ENCODE assay signal across 10 cellular contexts in genomic region chr10:35331894-35332640, GRCh38. TPM values are rescaled to one million over a fixed set of nuclear protein-coding genes. Genes with fewer than 3 reads are reported as not detected.
DNase-seq lines count a peak whose midpoint lies in the region; ATAC-seq and TF ChIP-seq lines count a peak whose summit lies in the region.
"Had no signal": no experiment of that assay in that cellular context is flagged by ENCODE, and none has a peak within 500 bp of the region (broad histone marks: within the 10 kb centered on the region; RNA-seq: fewer than 3 reads in every experiment).

No MANE protein-coding gene starts in this region.

- 19% methylated on average over 2 of the region's 6 CpGs; no CpG with 5 or more reads in 1 of the 2 experiments for WGBS in IMR-90 (ENCODE audit: extremely low coverage in 2 of 2, insufficient read length in 1 of 2), 2 experiments
- WGBS in mammary epithelial cell (ENCODE audit: low coverage, missing lambda C conversion rate): 46% methylated on average over 6 of the region's 6 CpGs

- no peak for TF ChIP-seq RAD21 in IMR-90 (IDR thresholded peaks at IDR 0.05; ENCODE audit: low read length)

- H3K9me3 Mint-ChIP-seq in mesothelial cell of epicardium: no peaks in the 10 kb centered on the region

- CTCF ChIA-PET in IMR-90 (lab: Yijun Ruan, JAX): interaction anchor here (0.6 to 0.8 kb wide), 2 partner anchors 85 to 113 kb away, joined by 4 to 6 read pairs; no protein-coding TSS in a partner anchor
- CTCF ChIA-PET in mammary epithelial cell (lab: Charles Lee; ENCODE audit: low non-redundant PET): no interaction called here

- no peaks in the 10 kb centered on the region for H3K27me3 Mint-ChIP-seq in mesothelial cell of epicardium (ENCODE audit: low read depth)

- H3K4me1 Mint-ChIP-seq in mesothelial cell of epicardium: peaks cover 39% of the 10 kb centered on the region

- peaks cover 84% of the 10 kb centered on the region for H3K79me2 ChIP-seq in mammary epithelial cell (ENCODE audit: insufficient read depth, low read length)

- H4K91ac ChIP-seq in IMR-90 (ENCODE audit: insufficient read depth, low read depth, low read length): peak overlapping the region; percentile 81

- TF ChIP-seq POLR2A in IMR-90 (IDR thresholded peaks at IDR 0.05; ENCODE audit: low read depth, low read length): no peak

- peak overlapping the region; percentile 17 to 54; a peak in 3 of 4 replicates for H4K8ac ChIP-seq in IMR-90 (ENCODE audit: low read depth in 2 of 2, low read length in 2 of 2)

- H4K5ac ChIP-seq in IMR-90 (ENCODE audit: low read depth, low read length): peak overlapping the region; percentile 66

- H3K4me2 ChIP-seq in IMR-90 (ENCODE audit: low read depth, low read length) (peak overlapping the region; percentile 69), mammary epithelial cell (ENCODE audit: insufficient read depth, low read depth, low read length) (peak overlapping the region; percentile 16)

- H4K20me1 ChIP-seq in IMR-90 (ENCODE audit: insufficient read depth, low read length) (peaks cover 23% of the 10 kb centered on the region), mammary epithelial cell (ENCODE audit: insufficient read depth, low read length) (no peaks in the 10 kb centered on the region)

- H2BK5ac ChIP-seq in IMR-90 (ENCODE audit: low read depth, low read length, poor library complexity, severe bottlenecking): peak overlapping the region; percentile 89

- no peak overlapping the region for H2AFZ ChIP-seq in IMR-90 (replicated peaks; ENCODE audit: low read length, poor library complexity)
- no peak overlapping the region for H2AFZ ChIP-seq in mammary epithelial cell (ENCODE audit: low read depth, low read length)

- TF ChIP-seq CTCF in AG09319 (IDR thresholded peaks at IDR 0.05; ENCODE audit: low read depth, low read length): no peak
- TF ChIP-seq CTCF in IMR-90 (conservative IDR thresholded peaks at IDR 0.05; ENCODE audit: low read depth, low read length): no peak
- TF ChIP-seq CTCF in mammary epithelial cell (conservative IDR thresholded peaks at IDR 0.05 in 1 of 2, IDR thresholded peaks at IDR 0.05 in 1 of 2; ENCODE audit: extremely low read depth in 1 of 2, insufficient read depth in 1 of 2, low read depth in 1 of 2, low read length in 2 of 2): no peak
- TF ChIP-seq CTCF in mesothelial cell of epicardium (IDR thresholded peaks at IDR 0.05; ENCODE audit: unreplicated experiment): no peak

- BruUV-seq in IMR-90 (replicated peaks; lab: Mats Ljungman, UMichigan) (no TSS peak), mammary epithelial cell (replicated peaks; lab: Mats Ljungman, UMichigan) (no TSS peak)

- peaks cover 36 to 72% of the 10 kb centered on the region in 2 experiments for H3K79me1 ChIP-seq in IMR-90 (ENCODE audit: low read depth in 1 of 2, low read length in 2 of 2)

- H3K4me3 Mint-ChIP-seq in mesothelial cell of epicardium: no peak overlapping the region

- DNase-seq in AG09319 (ENCODE audit: extremely low read depth, low read depth) (peak; percentile 69), IMR-90 (peak; percentile 97), mammary epithelial cell (peak; percentile 94), mesothelial cell of epicardium (ENCODE audit: low spot score in 2 of 2, unreplicated experiment in 2 of 2) (no peak), NCI-H187 (lab: John Stamatoyannopoulos, UW) (no peak), NCI-H1105 (lab: John Stamatoyannopoulos, UW) (no peak)
- DNase-seq: occipital lobe had no signal

- H3K9me1 ChIP-seq in IMR-90 (ENCODE audit: insufficient read depth, low read length): peaks cover 23% of the 10 kb centered on the region

- POLR2A ChIA-PET in IMR-90 (lab: Charles Lee; ENCODE audit: unreplicated experiment): no interaction called here

- peak overlapping the region; percentile 91 for H3K14ac ChIP-seq in IMR-90 (replicated peaks; ENCODE audit: low read depth, low read length)

- H3K23ac ChIP-seq in IMR-90 (ENCODE audit: low read depth, low read length): peak overlapping the region; percentile 86

- H3K9ac ChIP-seq in IMR-90 (ENCODE audit: low read depth, low read length) (0 out of 2 replicates have a peak overlapping the region, but pooled peaks have one; percentile 2), mammary epithelial cell (ENCODE audit: insufficient read depth, low read length) (peak overlapping the region; percentile 17)

- H3K36me3 ChIP-seq in IMR-90 (ENCODE audit: control insufficient read depth, insufficient read depth, low read length): peaks cover 6% of the 10 kb centered on the region
- no peaks in the 10 kb centered on the region for H3K36me3 ChIP-seq in mammary epithelial cell (ENCODE audit: insufficient read depth, low read length)
- H3K36me3 ChIP-seq: uterus had no signal

- no peaks in the 10 kb centered on the region for H3K9me3 ChIP-seq in IMR-90 (ENCODE audit: control insufficient read depth, insufficient read depth, low read length)
- H3K9me3 ChIP-seq in mammary epithelial cell (replicated peaks; ENCODE audit: insufficient read depth, low read length): no peaks in the 10 kb centered on the region
- H3K9me3 ChIP-seq: uterus had no signal

- peak; percentile 5; the same call in 1 of the 2 replicates for ATAC-seq in IMR-90 (ENCODE audit: low read depth)
- ATAC-seq in HG03159 (IDR thresholded peaks at IDR 0.05; ENCODE audit: unreplicated experiment): no peak
- ATAC-seq in GM18511 (IDR thresholded peaks at IDR 0.05; ENCODE audit: unreplicated experiment): no peak

- H3K4me3 ChIP-seq in IMR-90 (ENCODE audit: insufficient read depth, low read depth, low read length) (no peak overlapping the region), mammary epithelial cell (replicated peaks in 1 of 3; ENCODE audit: insufficient read depth in 1 of 3, low read depth in 2 of 3, low read length in 3 of 3) (no peak overlapping the region)
- H3K4me3 ChIP-seq: uterus had no signal

- peak overlapping the region; percentile 90 for H2BK120ac ChIP-seq in IMR-90 (ENCODE audit: low read depth, low read length)

- peak overlapping the region; percentile 31 for H3K56ac ChIP-seq in IMR-90 (ENCODE audit: extremely low read depth, insufficient read depth, low read length)

- peak overlapping the region; percentile 75 for H2AK5ac ChIP-seq in IMR-90 (ENCODE audit: low read depth, low read length)

- peak overlapping the region; percentile 84 for H2BK20ac ChIP-seq in IMR-90 (ENCODE audit: low read depth, low read length)

- peak overlapping the region; percentile 92 for H3K4ac ChIP-seq in IMR-90 (ENCODE audit: low read depth, low read length)

- dilution Hi-C loops in IMR-90 (cut with HindIII; ENCODE audit: low sequenced_read_pairs, unreplicated experiment) (no loop called here), mammary epithelial cell (cut with HindIII; ENCODE audit: low sequenced_read_pairs) (no loop called here)

- peak overlapping the region; percentile 77; the same call in 2 of the 3 replicates for H2BK15ac ChIP-seq in IMR-90 (ENCODE audit: low read depth, low read length)

- H3K4me1 ChIP-seq in IMR-90 (ENCODE audit: control insufficient read depth, insufficient read depth, low read length) (peaks cover 25% of the 10 kb centered on the region), mammary epithelial cell (ENCODE audit: insufficient read depth, low read length) (peaks cover 32% of the 10 kb centered on the region)

- H3K27me3 ChIP-seq in IMR-90 (ENCODE audit: control insufficient read depth, insufficient read depth, low read length) (no peaks in the 10 kb centered on the region), mammary epithelial cell (ENCODE audit: insufficient read depth, low read length) (no peaks in the 10 kb centered on the region)
- H3K27me3 ChIP-seq: uterus had no signal

- intact Hi-C loops in IMR-90 (cut with micrococcal nuclease): no loop called here
- intact Hi-C loops in mammary epithelial cell (cut with micrococcal nuclease): loop anchor here (10.0 kb wide), 1 partner anchor 207 kb away; the partner anchor contains the start of gene CREM

- in situ Hi-C loops in IMR-90 (cut with MboI; ENCODE audit: low sequenced_read_pairs) (no loop called here), mammary epithelial cell (cut with MboI; ENCODE audit: low sequenced_read_pairs in 2 of 2) (no loop called here)

- peak overlapping the region; percentile 21 for H2AK9ac ChIP-seq in IMR-90 (replicated peaks; ENCODE audit: low read depth, low read length, poor library complexity)

- peak overlapping the region; percentile 75 for H3K27ac ChIP-seq in IMR-90 (ENCODE audit: insufficient read depth, low read length)
- H3K27ac ChIP-seq in mammary epithelial cell (ENCODE audit: insufficient read depth, low read depth, low read length): peak overlapping the region; percentile 73

- H3K18ac ChIP-seq in IMR-90 (ENCODE audit: low read depth, low read length): peak overlapping the region; percentile 75; the same call in 1 of the 2 replicates

- H3K36me3 Mint-ChIP-seq in mesothelial cell of epicardium: peaks cover 8% of the 10 kb centered on the region

- H3K27ac Mint-ChIP-seq in mesothelial cell of epicardium: peak overlapping the region; percentile 74

TF ChIP-seq in IMR-90, 13 proteins besides CTCF, POLR2A, EP300 and RAD21:
- TF ChIP-seq FOS (IDR thresholded peaks at IDR 0.05; ENCODE audit: low read depth, low read length) (peak; percentile 97), CEBPB (IDR thresholded peaks at IDR 0.05; ENCODE audit: low read depth, low read length) (peak; percentile 99), SMC3 (IDR thresholded peaks at IDR 0.05; ENCODE audit: low read depth, low read length) (no peak), NFE2L2 (IDR thresholded peaks at IDR 0.05; ENCODE audit: low read depth, low read length) (peak; percentile 58; the same call in 1 of the 2 replicates), RFX5 (IDR thresholded peaks at IDR 0.05; ENCODE audit: low read depth, low read length) (no peak), USF2 (IDR thresholded peaks at IDR 0.05; ENCODE audit: low read depth, low read length) (no peak), RCOR1 (IDR thresholded peaks at IDR 0.05; ENCODE audit: insufficient replicate concordance, low read length) (no peak), MAZ (IDR thresholded peaks at IDR 0.05; ENCODE audit: borderline replicate concordance, low read depth, low read length) (no peak)

RNA-seq across cellular contexts. Expression of gene CCNY, which starts 4.2 kb away (rescaled TPM):
- total RNA-seq in IMR-90 (2012; rRNA removed) (81.4 and 131 TPM in 2 replicates), mammary epithelial cell (10 to 100 TPM; 32.0 to 62.3 TPM), mesothelial cell of epicardium (66.5 to 75.4 TPM (median 68.9 TPM) in 3 replicates)
- polyA plus RNA-seq in IMR-90 (2012; rRNA removed) (24.8 and 38.0 TPM in 2 replicates), mammary epithelial cell (55.5 TPM)
- polyA plus RNA-seq in IMR-90 (2012; cell fraction: cytosol; rRNA removed): 12.8 and 15.6 TPM in 2 replicates
- 9.9 and 36.3 TPM in 2 replicates for polyA plus RNA-seq in IMR-90 (2012; cell fraction: nucleus; rRNA removed; ENCODE audit: low replicate concordance)
- 68.1 TPM for polyA minus RNA-seq in mammary epithelial cell

Comparison
In these comparisons a context has a peak if more than half of its experiments do, and no peak if none do; other contexts are left out.
1. DNase-seq: peak in AG09319 (single experiment), IMR-90 (single experiment) and mammary epithelial cell (single experiment); none in mesothelial cell of epicardium (0 of 2), NCI-H187 (0 of 2) and NCI-H1105 (single experiment).